Comparison of ENCODE assay signal across 18 cellular contexts in genomic region chr12:87082756-87083155, GRCh38.
DNase-seq lines count a peak whose midpoint lies in the region; ATAC-seq and TF ChIP-seq lines count a peak whose summit lies in the region.
"Had no signal": no experiment of that assay in that cellular context is flagged by ENCODE, and none has a peak within 500 bp of the region (broad histone marks: within the 10 kb centered on the region; RNA-seq: fewer than 3 reads in every experiment).

No MANE protein-coding gene starts in this region.

- H3K4me1 Mint-ChIP-seq in activated CD4-positive, alpha-beta T cell treated with anti-CD3 and anti-CD28 coated beads, Interleukin-2, amount 10 ng/mL, durations not matched to agents 24 days and 14 days: no peaks in the 10 kb centered on the region
- H3K4me1 Mint-ChIP-seq in activated CD4-positive, alpha-beta memory T cell treated with anti-CD3 and anti-CD28 coated beads for 36 hours (ENCODE audit: low read depth): no peaks in the 10 kb centered on the region
- H3K4me1 Mint-ChIP-seq: CD4-positive, CD25-positive, alpha-beta regulatory T cell; IgD-negative memory B cell had no signal

- H3K9me2 ChIP-seq in GM23248 (ENCODE audit: insufficient read depth) (no peaks in the 10 kb centered on the region), PC-3 (replicated peaks; ENCODE audit: low read length) (no peaks in the 10 kb centered on the region)

- H3K36me3 ChIP-seq in GM23248 (ENCODE audit: low read depth) (no peaks in the 10 kb centered on the region), PC-3 (ENCODE audit: low read depth, low read length) (no peaks in the 10 kb centered on the region)
- H3K36me3 ChIP-seq: BLaER1, SJSA1 had no signal

- ATAC-seq in PC-3 (0 out of 2 replicates have a peak, but pooled peaks have one; percentile 32), GM21825 (IDR thresholded peaks at IDR 0.05; ENCODE audit: unreplicated experiment) (no peak)

- H3K27ac ChIP-seq in GM23248 (no peak overlapping the region), PC-3 (ENCODE audit: low read length) (no peak overlapping the region)
- H3K27ac ChIP-seq: BLaER1, HL-60, SJSA1 had no signal

- H3K9ac ChIP-seq in GM23248: no peak overlapping the region
- H3K9ac ChIP-seq in PC-3 (ENCODE audit: low read length): no peak overlapping the region
- H3K9ac ChIP-seq: BLaER1 had no signal

- no peaks in the 10 kb centered on the region for H3K27me3 ChIP-seq in GM23248 (replicated peaks; ENCODE audit: insufficient read depth)
- no peaks in the 10 kb centered on the region for H3K27me3 ChIP-seq in PC-3 (ENCODE audit: low read length)
- H3K27me3 ChIP-seq: BLaER1, SJSA1 had no signal

- peaks cover 3% of the 10 kb centered on the region for H3K9me3 Mint-ChIP-seq in activated CD4-positive, alpha-beta T cell treated with anti-CD3 and anti-CD28 coated beads, Interleukin-2, amount 10 ng/mL, durations not matched to agents 24 days and 14 days
- H3K9me3 Mint-ChIP-seq in activated CD4-positive, alpha-beta memory T cell treated with anti-CD3 and anti-CD28 coated beads for 36 hours: peaks cover 2% of the 10 kb centered on the region

- BruUV-seq in PC-3 (replicated peaks; lab: Mats Ljungman, UMichigan): no TSS peak

- H3K4me2 ChIP-seq in GM23248 (ENCODE audit: unreplicated experiment) (no peak overlapping the region), PC-3 (ENCODE audit: low read length) (no peak overlapping the region)
- H3K4me2 ChIP-seq: BLaER1 had no signal

- H3K4me1 ChIP-seq in GM23248 (ENCODE audit: insufficient read depth) (no peaks in the 10 kb centered on the region), PC-3 (ENCODE audit: insufficient read depth, low read length) (peaks cover 21% of the 10 kb centered on the region)
- H3K4me1 ChIP-seq: BLaER1, SJSA1 had no signal

- CTCF ChIA-PET in PC-3 (lab: Charles Lee): no interaction called here
- CTCF ChIA-PET in activated CD4-positive, alpha-beta memory T cell treated with anti-CD3 and anti-CD28 coated beads for 36 hours (lab: Charles Lee): no interaction called here

- H3K79me2 ChIP-seq in GM23248 (ENCODE audit: insufficient read depth) (no peaks in the 10 kb centered on the region), PC-3 (ENCODE audit: low read length) (no peaks in the 10 kb centered on the region)

- no peaks in the 10 kb centered on the region for H3K36me3 Mint-ChIP-seq in activated CD4-positive, alpha-beta T cell treated with anti-CD3 and anti-CD28 coated beads, Interleukin-2, amount 10 ng/mL, durations not matched to agents 24 days and 14 days (ENCODE audit: low read depth)
- H3K36me3 Mint-ChIP-seq in activated CD4-positive, alpha-beta memory T cell treated with anti-CD3 and anti-CD28 coated beads for 36 hours: no peaks in the 10 kb centered on the region
- H3K36me3 Mint-ChIP-seq: CD4-positive, CD25-positive, alpha-beta regulatory T cell; IgD-negative memory B cell had no signal

- H3F3A ChIP-seq in GM23248 (ENCODE audit: insufficient read depth): no peaks in the 10 kb centered on the region
- H3F3A ChIP-seq in PC-3 (ENCODE audit: low read length, unreplicated experiment): no peaks in the 10 kb centered on the region

- no peak overlapping the region for H3K4me3 ChIP-seq in GM23248
- no peak overlapping the region for H3K4me3 ChIP-seq in PC-3 (ENCODE audit: low read length)
- H3K4me3 ChIP-seq in epithelial cell of esophagus (ENCODE audit: low read length): no peak overlapping the region
- H3K4me3 ChIP-seq: BLaER1, SJSA1 had no signal

- no peaks in the 10 kb centered on the region for H3K27me3 Mint-ChIP-seq in activated CD4-positive, alpha-beta T cell treated with anti-CD3 and anti-CD28 coated beads, Interleukin-2, amount 10 ng/mL, durations not matched to agents 24 days and 14 days
- H3K27me3 Mint-ChIP-seq in activated CD4-positive, alpha-beta memory T cell treated with anti-CD3 and anti-CD28 coated beads for 36 hours: no peaks in the 10 kb centered on the region
- H3K27me3 Mint-ChIP-seq: CD4-positive, CD25-positive, alpha-beta regulatory T cell; IgD-negative memory B cell had no signal

- no peak overlapping the region for H3K27ac Mint-ChIP-seq in activated CD4-positive, alpha-beta T cell treated with anti-CD3 and anti-CD28 coated beads, Interleukin-2, amount 10 ng/mL, durations not matched to agents 24 days and 14 days
- H3K27ac Mint-ChIP-seq in activated CD4-positive, alpha-beta memory T cell treated with anti-CD3 and anti-CD28 coated beads for 36 hours: no peak overlapping the region
- H3K27ac Mint-ChIP-seq: CD4-positive, CD25-positive, alpha-beta regulatory T cell; IgD-negative memory B cell had no signal

- 25 to 35% methylated on average over 2 of the region's 2 CpGs for WGBS in GM23248 (ENCODE audit: low coverage in 1 of 2, low lambda C conversion rate in 2 of 2, missing lambda C conversion rate in 2 of 2), 2 experiments

- no peak overlapping the region for H3K4me3 Mint-ChIP-seq in activated CD4-positive, alpha-beta T cell treated with anti-CD3 and anti-CD28 coated beads, Interleukin-2, amount 10 ng/mL, durations not matched to agents 24 days and 14 days
- no peak overlapping the region for H3K4me3 Mint-ChIP-seq in activated CD4-positive, alpha-beta memory T cell treated with anti-CD3 and anti-CD28 coated beads for 36 hours
- H3K4me3 Mint-ChIP-seq: CD4-positive, CD25-positive, alpha-beta regulatory T cell; IgD-negative memory B cell had no signal

- POLR2A ChIA-PET in PC-3 (lab: Charles Lee; ENCODE audit: unreplicated experiment): no interaction called here
- POLR2A ChIA-PET in activated CD4-positive, alpha-beta memory T cell treated with anti-CD3 and anti-CD28 coated beads for 36 hours (lab: Charles Lee): no interaction called here

- intact Hi-C loops in PC-3 (cut with micrococcal nuclease): loop anchor here (2.0 kb wide), 1 partner anchor 14 kb away; no protein-coding TSS in a partner anchor
- intact Hi-C loops in activated CD4-positive, alpha-beta T cell treated with anti-CD3 and anti-CD28 coated beads, Interleukin-2, amount 10 ng/mL, durations not matched to agents 24 days and 14 days (cut with micrococcal nuclease): no loop called here
- intact Hi-C loops in activated CD4-positive, alpha-beta memory T cell treated with anti-CD3 and anti-CD28 coated beads for 36 hours (cut with micrococcal nuclease): no loop called here

- DNase-seq in GM23248 (peak; percentile 3), PC-3 (peak; percentile 26), epithelial cell of esophagus (ENCODE audit: low read depth) (peak; percentile 25), myocyte (ENCODE audit: low read depth) (peak; percentile 3)
- DNase-seq in activated CD4-positive, alpha-beta T cell treated with anti-CD3 and anti-CD28 coated beads, Interleukin-2, amount 10 ng/mL, durations not matched to agents 24 days and 14 days: no peak
- DNase-seq in activated CD4-positive, alpha-beta memory T cell treated with anti-CD3 and anti-CD28 coated beads for 36 hours: no peak
- DNase-seq: CD4-positive, CD25-positive, alpha-beta regulatory T cell; NCI-H1092; NCI-H1436; NCI-H187; NCI-H446; NCI-H524 treated with DMSO at 0.1 percent for 48 hours; NCI-H774 had no signal

- H2AFZ ChIP-seq in GM23248: no peak overlapping the region
- H2AFZ ChIP-seq in PC-3 (ENCODE audit: low read length): no peak overlapping the region

- no peaks in the 10 kb centered on the region for H4K20me1 ChIP-seq in GM23248 (ENCODE audit: insufficient read depth)
- no peaks in the 10 kb centered on the region for H4K20me1 ChIP-seq in PC-3 (ENCODE audit: low read length)
- H4K20me1 ChIP-seq: BLaER1 had no signal

- in situ Hi-C loops in GM23248 (cut with MboI): no loop called here

- TF ChIP-seq CTCF in PC-3 (conservative IDR thresholded peaks at IDR 0.05; ENCODE audit: low read depth, low read length) (no peak), epithelial cell of esophagus (IDR thresholded peaks at IDR 0.05; ENCODE audit: insufficient read depth, low read depth, low read length, missing control alignments) (no peak)

- no peaks in the 10 kb centered on the region for H3K9me3 ChIP-seq in GM23248 (ENCODE audit: low read depth)
- no peaks in the 10 kb centered on the region for H3K9me3 ChIP-seq in PC-3 (ENCODE audit: low read length)
- H3K9me3 ChIP-seq: BLaER1, SJSA1 had no signal

Comparison
In these comparisons a context has a peak if more than half of its experiments do, and no peak if none do; other contexts are left out.
1. DNase-seq: peak in GM23248 (single experiment), PC-3 (single experiment), epithelial cell of esophagus (single experiment) and myocyte (single experiment); none in activated CD4-positive, alpha-beta T cell treated with anti-CD3 and anti-CD28 coated beads, Interleukin-2, amount 10 ng/mL, durations not matched to agents 24 days and 14 days (single experiment) and activated CD4-positive, alpha-beta memory T cell treated with anti-CD3 and anti-CD28 coated beads for 36 hours (single experiment).